1 cellular context compared by ENCODE assay signal in the genomic region with DNA sequence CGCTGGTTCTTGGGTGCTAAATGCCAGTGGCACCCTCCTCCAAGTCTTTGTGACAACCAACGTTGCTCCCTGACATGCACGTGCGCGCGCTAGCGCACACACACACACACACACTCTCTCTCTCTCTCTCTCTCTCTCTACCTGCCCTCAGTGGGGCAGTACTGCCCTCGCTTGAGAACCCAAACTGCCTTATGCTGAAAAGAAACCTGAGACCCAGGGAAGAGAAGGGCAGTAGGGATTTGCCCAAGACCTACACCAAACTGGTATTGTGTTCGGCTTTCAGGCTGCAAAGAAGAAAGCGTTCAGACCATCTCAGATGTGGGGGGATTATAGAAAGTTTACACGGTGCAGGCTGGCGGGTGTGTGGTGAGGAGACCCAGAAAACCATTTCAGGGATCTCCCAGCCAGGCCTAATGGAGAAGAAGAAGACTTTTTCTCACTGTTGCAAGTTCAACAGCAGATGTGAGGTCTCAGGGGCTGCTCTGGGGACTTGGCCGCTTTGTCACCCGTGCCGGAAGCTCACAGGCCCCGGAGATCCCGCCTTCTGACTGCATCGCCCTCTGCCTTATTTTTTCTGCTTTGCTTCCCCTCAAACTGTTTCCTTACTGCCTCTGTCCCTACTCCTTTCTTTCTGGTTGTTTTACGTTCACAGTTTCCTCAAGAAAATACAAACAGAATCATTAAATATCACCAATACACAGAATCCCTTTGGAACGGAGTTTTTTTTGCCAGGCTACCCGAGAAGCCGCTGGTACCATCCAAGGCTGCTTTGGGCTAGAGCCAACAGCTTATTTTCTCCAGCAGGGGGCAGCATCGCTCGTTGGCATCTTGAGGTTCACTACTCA.
A peak's percentile ranks its signal among the peaks of the same experiment; 100 is the strongest.
TF ChIP-seq lines count a peak whose summit lies in the region.

No MANE protein-coding gene starts in this region.

TF ChIP-seq in K562, 482 proteins besides CTCF, POLR2A, EP300 and RAD21 (continued from another document and continues in another):
- TF ChIP-seq, protein P1, sequence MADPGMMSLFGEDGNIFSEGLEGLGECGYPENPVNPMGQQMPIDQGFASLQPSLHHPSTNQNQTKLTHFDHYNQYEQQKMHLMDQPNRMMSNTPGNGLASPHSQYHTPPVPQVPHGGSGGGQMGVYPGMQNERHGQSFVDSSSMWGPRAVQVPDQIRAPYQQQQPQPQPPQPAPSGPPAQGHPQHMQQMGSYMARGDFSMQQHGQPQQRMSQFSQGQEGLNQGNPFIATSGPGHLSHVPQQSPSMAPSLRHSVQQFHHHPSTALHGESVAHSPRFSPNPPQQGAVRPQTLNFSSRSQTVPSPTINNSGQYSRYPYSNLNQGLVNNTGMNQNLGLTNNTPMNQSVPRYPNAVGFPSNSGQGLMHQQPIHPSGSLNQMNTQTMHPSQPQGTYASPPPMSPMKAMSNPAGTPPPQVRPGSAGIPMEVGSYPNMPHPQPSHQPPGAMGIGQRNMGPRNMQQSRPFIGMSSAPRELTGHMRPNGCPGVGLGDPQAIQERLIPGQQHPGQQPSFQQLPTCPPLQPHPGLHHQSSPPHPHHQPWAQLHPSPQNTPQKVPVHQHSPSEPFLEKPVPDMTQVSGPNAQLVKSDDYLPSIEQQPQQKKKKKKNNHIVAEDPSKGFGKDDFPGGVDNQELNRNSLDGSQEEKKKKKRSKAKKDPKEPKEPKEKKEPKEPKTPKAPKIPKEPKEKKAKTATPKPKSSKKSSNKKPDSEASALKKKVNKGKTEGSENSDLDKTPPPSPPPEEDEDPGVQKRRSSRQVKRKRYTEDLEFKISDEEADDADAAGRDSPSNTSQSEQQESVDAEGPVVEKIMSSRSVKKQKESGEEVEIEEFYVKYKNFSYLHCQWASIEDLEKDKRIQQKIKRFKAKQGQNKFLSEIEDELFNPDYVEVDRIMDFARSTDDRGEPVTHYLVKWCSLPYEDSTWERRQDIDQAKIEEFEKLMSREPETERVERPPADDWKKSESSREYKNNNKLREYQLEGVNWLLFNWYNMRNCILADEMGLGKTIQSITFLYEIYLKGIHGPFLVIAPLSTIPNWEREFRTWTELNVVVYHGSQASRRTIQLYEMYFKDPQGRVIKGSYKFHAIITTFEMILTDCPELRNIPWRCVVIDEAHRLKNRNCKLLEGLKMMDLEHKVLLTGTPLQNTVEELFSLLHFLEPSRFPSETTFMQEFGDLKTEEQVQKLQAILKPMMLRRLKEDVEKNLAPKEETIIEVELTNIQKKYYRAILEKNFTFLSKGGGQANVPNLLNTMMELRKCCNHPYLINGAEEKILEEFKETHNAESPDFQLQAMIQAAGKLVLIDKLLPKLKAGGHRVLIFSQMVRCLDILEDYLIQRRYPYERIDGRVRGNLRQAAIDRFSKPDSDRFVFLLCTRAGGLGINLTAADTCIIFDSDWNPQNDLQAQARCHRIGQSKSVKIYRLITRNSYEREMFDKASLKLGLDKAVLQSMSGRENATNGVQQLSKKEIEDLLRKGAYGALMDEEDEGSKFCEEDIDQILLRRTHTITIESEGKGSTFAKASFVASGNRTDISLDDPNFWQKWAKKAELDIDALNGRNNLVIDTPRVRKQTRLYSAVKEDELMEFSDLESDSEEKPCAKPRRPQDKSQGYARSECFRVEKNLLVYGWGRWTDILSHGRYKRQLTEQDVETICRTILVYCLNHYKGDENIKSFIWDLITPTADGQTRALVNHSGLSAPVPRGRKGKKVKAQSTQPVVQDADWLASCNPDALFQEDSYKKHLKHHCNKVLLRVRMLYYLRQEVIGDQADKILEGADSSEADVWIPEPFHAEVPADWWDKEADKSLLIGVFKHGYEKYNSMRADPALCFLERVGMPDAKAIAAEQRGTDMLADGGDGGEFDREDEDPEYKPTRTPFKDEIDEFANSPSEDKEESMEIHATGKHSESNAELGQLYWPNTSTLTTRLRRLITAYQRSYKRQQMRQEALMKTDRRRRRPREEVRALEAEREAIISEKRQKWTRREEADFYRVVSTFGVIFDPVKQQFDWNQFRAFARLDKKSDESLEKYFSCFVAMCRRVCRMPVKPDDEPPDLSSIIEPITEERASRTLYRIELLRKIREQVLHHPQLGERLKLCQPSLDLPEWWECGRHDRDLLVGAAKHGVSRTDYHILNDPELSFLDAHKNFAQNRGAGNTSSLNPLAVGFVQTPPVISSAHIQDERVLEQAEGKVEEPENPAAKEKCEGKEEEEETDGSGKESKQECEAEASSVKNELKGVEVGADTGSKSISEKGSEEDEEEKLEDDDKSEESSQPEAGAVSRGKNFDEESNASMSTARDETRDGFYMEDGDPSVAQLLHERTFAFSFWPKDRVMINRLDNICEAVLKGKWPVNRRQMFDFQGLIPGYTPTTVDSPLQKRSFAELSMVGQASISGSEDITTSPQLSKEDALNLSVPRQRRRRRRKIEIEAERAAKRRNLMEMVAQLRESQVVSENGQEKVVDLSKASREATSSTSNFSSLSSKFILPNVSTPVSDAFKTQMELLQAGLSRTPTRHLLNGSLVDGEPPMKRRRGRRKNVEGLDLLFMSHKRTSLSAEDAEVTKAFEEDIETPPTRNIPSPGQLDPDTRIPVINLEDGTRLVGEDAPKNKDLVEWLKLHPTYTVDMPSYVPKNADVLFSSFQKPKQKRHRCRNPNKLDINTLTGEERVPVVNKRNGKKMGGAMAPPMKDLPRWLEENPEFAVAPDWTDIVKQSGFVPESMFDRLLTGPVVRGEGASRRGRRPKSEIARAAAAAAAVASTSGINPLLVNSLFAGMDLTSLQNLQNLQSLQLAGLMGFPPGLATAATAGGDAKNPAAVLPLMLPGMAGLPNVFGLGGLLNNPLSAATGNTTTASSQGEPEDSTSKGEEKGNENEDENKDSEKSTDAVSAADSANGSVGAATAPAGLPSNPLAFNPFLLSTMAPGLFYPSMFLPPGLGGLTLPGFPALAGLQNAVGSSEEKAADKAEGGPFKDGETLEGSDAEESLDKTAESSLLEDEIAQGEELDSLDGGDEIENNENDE (IDR thresholded peaks at IDR 0.05; ENCODE audit: low read depth, low read length), result no peak
- TF ChIP-seq ZNF445 (CRISPR knock-in tag; IDR thresholded peaks at IDR 0.05; ENCODE audit: low read depth), result no peak
- TF ChIP-seq ZC3H8 (IDR thresholded peaks at IDR 0.05), result no peak
- no peak for TF ChIP-seq NR2C1 (IDR thresholded peaks at IDR 0.05)
- TF ChIP-seq NR2C1 (tag; IDR thresholded peaks at IDR 0.05), result no peak
- no peak for TF ChIP-seq HDGF (IDR thresholded peaks at IDR 0.05)
- TF ChIP-seq NEUROD1 (IDR thresholded peaks at IDR 0.05; ENCODE audit: borderline replicate concordance, low read depth, low read length, partially characterized antibody), result no peak
- TF ChIP-seq, protein P2, sequence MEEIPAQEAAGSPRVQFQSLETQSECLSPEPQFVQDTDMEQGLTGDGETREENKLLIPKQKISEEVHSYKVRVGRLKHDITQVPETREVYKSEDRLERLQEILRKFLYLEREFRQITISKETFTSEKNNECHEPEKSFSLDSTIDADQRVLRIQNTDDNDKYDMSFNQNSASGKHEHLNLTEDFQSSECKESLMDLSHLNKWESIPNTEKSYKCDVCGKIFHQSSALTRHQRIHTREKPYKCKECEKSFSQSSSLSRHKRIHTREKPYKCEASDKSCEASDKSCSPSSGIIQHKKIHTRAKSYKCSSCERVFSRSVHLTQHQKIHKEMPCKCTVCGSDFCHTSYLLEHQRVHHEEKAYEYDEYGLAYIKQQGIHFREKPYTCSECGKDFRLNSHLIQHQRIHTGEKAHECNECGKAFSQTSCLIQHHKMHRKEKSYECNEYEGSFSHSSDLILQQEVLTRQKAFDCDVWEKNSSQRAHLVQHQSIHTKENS (CRISPR knock-in tag; IDR thresholded peaks at IDR 0.05), result no peak
- no peak for TF ChIP-seq ZNF444 (CRISPR knock-in tag; IDR thresholded peaks at IDR 0.05)
- TF ChIP-seq TEAD2 (tag; IDR thresholded peaks at IDR 0.05), result no peak
- no peak for TF ChIP-seq GTF2F1 (IDR thresholded peaks at IDR 0.05; ENCODE audit: low read depth, low read length)
- no peak for TF ChIP-seq RB1 (IDR thresholded peaks at IDR 0.05; ENCODE audit: low read depth)
- TF ChIP-seq RAD51 (IDR thresholded peaks at IDR 0.05; ENCODE audit: borderline replicate concordance, low read depth), result no peak
- no peak for TF ChIP-seq C11orf30 (IDR thresholded peaks at IDR 0.05; ENCODE audit: low read depth)
- TF ChIP-seq, protein P3, sequence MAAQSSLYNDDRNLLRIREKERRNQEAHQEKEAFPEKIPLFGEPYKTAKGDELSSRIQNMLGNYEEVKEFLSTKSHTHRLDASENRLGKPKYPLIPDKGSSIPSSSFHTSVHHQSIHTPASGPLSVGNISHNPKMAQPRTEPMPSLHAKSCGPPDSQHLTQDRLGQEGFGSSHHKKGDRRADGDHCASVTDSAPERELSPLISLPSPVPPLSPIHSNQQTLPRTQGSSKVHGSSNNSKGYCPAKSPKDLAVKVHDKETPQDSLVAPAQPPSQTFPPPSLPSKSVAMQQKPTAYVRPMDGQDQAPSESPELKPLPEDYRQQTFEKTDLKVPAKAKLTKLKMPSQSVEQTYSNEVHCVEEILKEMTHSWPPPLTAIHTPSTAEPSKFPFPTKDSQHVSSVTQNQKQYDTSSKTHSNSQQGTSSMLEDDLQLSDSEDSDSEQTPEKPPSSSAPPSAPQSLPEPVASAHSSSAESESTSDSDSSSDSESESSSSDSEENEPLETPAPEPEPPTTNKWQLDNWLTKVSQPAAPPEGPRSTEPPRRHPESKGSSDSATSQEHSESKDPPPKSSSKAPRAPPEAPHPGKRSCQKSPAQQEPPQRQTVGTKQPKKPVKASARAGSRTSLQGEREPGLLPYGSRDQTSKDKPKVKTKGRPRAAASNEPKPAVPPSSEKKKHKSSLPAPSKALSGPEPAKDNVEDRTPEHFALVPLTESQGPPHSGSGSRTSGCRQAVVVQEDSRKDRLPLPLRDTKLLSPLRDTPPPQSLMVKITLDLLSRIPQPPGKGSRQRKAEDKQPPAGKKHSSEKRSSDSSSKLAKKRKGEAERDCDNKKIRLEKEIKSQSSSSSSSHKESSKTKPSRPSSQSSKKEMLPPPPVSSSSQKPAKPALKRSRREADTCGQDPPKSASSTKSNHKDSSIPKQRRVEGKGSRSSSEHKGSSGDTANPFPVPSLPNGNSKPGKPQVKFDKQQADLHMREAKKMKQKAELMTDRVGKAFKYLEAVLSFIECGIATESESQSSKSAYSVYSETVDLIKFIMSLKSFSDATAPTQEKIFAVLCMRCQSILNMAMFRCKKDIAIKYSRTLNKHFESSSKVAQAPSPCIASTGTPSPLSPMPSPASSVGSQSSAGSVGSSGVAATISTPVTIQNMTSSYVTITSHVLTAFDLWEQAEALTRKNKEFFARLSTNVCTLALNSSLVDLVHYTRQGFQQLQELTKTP (IDR thresholded peaks at IDR 0.05; ENCODE audit: low read depth in 1 of 2, partially characterized antibody in 2 of 2), result no peak
- TF ChIP-seq NFIX (CRISPR knock-in tag; IDR thresholded peaks at IDR 0.05; ENCODE audit: low read depth), result no peak
- TF ChIP-seq, protein P4, sequence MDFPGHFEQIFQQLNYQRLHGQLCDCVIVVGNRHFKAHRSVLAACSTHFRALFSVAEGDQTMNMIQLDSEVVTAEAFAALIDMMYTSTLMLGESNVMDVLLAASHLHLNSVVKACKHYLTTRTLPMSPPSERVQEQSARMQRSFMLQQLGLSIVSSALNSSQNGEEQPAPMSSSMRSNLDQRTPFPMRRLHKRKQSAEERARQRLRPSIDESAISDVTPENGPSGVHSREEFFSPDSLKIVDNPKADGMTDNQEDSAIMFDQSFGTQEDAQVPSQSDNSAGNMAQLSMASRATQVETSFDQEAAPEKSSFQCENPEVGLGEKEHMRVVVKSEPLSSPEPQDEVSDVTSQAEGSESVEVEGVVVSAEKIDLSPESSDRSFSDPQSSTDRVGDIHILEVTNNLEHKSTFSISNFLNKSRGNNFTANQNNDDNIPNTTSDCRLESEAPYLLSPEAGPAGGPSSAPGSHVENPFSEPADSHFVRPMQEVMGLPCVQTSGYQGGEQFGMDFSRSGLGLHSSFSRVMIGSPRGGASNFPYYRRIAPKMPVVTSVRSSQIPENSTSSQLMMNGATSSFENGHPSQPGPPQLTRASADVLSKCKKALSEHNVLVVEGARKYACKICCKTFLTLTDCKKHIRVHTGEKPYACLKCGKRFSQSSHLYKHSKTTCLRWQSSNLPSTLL (IDR thresholded peaks at IDR 0.05), result no peak
- TF ChIP-seq ZNF384 (IDR thresholded peaks at IDR 0.05; ENCODE audit: low read depth, low read length), result 0 out of 2 replicates have a peak, but pooled peaks have one; percentile 26
- TF ChIP-seq RFX7 (CRISPR knock-in tag; IDR thresholded peaks at IDR 0.05), result no peak
- peak; percentile 24; the same call in 1 of the 2 replicates for TF ChIP-seq ETV1 (tag; conservative IDR thresholded peaks at IDR 0.05; ENCODE audit: low read depth)
- TF ChIP-seq, protein P5, sequence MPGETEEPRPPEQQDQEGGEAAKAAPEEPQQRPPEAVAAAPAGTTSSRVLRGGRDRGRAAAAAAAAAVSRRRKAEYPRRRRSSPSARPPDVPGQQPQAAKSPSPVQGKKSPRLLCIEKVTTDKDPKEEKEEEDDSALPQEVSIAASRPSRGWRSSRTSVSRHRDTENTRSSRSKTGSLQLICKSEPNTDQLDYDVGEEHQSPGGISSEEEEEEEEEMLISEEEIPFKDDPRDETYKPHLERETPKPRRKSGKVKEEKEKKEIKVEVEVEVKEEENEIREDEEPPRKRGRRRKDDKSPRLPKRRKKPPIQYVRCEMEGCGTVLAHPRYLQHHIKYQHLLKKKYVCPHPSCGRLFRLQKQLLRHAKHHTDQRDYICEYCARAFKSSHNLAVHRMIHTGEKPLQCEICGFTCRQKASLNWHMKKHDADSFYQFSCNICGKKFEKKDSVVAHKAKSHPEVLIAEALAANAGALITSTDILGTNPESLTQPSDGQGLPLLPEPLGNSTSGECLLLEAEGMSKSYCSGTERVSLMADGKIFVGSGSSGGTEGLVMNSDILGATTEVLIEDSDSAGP (CRISPR knock-in tag; IDR thresholded peaks at IDR 0.05), result no peak
- TF ChIP-seq SMAD2 (IDR thresholded peaks at IDR 0.05; ENCODE audit: low read depth, low read length), result no peak
- TF ChIP-seq, protein P6, sequence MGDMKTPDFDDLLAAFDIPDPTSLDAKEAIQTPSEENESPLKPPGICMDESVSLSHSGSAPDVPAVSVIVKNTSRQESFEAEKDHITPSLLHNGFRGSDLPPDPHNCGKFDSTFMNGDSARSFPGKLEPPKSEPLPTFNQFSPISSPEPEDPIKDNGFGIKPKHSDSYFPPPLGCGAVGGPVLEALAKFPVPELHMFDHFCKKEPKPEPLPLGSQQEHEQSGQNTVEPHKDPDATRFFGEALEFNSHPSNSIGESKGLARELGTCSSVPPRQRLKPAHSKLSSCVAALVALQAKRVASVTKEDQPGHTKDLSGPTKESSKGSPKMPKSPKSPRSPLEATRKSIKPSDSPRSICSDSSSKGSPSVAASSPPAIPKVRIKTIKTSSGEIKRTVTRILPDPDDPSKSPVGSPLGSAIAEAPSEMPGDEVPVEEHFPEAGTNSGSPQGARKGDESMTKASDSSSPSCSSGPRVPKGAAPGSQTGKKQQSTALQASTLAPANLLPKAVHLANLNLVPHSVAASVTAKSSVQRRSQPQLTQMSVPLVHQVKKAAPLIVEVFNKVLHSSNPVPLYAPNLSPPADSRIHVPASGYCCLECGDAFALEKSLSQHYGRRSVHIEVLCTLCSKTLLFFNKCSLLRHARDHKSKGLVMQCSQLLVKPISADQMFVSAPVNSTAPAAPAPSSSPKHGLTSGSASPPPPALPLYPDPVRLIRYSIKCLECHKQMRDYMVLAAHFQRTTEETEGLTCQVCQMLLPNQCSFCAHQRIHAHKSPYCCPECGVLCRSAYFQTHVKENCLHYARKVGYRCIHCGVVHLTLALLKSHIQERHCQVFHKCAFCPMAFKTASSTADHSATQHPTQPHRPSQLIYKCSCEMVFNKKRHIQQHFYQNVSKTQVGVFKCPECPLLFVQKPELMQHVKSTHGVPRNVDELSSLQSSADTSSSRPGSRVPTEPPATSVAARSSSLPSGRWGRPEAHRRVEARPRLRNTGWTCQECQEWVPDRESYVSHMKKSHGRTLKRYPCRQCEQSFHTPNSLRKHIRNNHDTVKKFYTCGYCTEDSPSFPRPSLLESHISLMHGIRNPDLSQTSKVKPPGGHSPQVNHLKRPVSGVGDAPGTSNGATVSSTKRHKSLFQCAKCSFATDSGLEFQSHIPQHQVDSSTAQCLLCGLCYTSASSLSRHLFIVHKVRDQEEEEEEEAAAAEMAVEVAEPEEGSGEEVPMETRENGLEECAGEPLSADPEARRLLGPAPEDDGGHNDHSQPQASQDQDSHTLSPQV (IDR thresholded peaks at IDR 0.05), result no peak
